Comparison of ENCODE assay signal across 8 cellular contexts in the genomic region with DNA sequence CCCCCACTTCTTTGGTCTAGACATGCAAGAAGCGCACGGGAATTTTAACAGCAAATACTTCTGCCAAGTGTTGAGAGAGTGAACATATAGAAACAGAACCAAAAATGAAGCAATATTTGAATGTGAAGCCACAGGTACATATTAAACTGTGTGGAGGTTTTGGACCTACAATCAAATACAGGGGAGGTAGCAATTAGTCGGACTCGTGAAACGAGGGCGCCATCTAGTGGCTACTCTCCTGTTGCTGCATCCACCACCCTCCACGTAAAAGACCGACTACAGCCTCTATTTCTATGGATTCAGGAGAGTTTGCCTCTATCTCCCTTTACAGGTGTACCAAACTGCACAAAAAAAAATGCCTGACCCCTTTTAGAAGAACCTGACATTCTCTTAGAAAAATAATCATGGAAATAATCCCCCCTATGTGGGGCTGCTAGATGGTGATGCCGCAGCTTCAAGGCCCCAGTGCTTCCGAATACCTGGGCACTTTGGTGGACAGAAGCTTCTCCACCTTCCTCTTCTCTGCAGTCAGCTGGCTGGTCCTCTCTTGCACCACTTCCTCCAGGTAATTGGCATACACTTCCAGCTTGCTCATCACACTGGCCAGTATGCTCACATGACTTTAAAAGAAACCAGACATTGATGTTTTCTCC. TPM values are rescaled to one million over a fixed set of nuclear protein-coding genes. Genes with fewer than 3 reads are reported as not detected.
DNase-seq lines count a peak whose midpoint lies in the region; ATAC-seq and TF ChIP-seq lines count a peak whose summit lies in the region.

No MANE protein-coding gene starts in this region.

- DNase-seq in GM10248 (ENCODE audit: extremely low spot score): peak; percentile 72
- peak; percentile 60 for DNase-seq in HFFc6
- DNase-seq in NCI-H128 (lab: John Stamatoyannopoulos, UW; ENCODE audit: unreplicated experiment): peak; percentile 10
- DNase-seq in MCF 10A (ENCODE audit: unreplicated experiment): peak; percentile 83
- DNase-seq in inferior parietal cortex (ENCODE audit: extremely low spot score): peak; percentile 84
- DNase-seq in stimulated activated CD4-positive, alpha-beta T cell treated with anti-CD3 and anti-CD28 coated beads, Interleukin-15, amount 100 ng/mL, for 48 hours (ENCODE audit: low read depth in 2 of 2): peak; percentile 58 to 70

- peak; percentile 81 for TF ChIP-seq CTCF in GM10248 (IDR thresholded peaks at IDR 0.05; ENCODE audit: control extremely low read depth, extremely low read depth, low read depth, missing control alignments)
- peak; percentile 98 for TF ChIP-seq CTCF in HFFc6 (IDR thresholded peaks at IDR 0.05)
- peak; percentile 89 for TF ChIP-seq CTCF in VCaP (conservative IDR thresholded peaks at IDR 0.05)
- peak; percentile 87 for TF ChIP-seq CTCF in MCF 10A (IDR thresholded peaks at IDR 0.05; ENCODE audit: unreplicated experiment)

- no peak overlapping the region for H3K27ac ChIP-seq in VCaP

- no peak for ATAC-seq in GM18517 (IDR thresholded peaks at IDR 0.05; ENCODE audit: unreplicated experiment)

- BruUV-seq in MCF 10A (replicated peaks; lab: Mats Ljungman, UMichigan): no TSS peak

- CTCF ChIA-PET in GM10248 (lab: Yijun Ruan, JAX): interaction anchor here (0.6 to 12.1 kb wide), 20 partner anchors 8 to 215 kb away, joined by 3 to 113 read pairs (median 4); no protein-coding TSS in a partner anchor
- CTCF ChIA-PET in MCF 10A (lab: Yijun Ruan, JAX): interaction anchor here (0.5 to 3.9 kb wide), 48 partner anchors 9 to 1436 kb away, joined by 3 to 68 read pairs (median 4); a partner anchor contains a TSS

- H3K9me3 Mint-ChIP-seq in HFFc6 (no peaks in the 10 kb centered on the region), MCF 10A (ENCODE audit: unreplicated experiment) (no peaks in the 10 kb centered on the region)

- H3K27me3 Mint-ChIP-seq in HFFc6 (ENCODE audit: insufficient read depth) (peaks cover 18% of the 10 kb centered on the region), MCF 10A (ENCODE audit: insufficient read depth, unreplicated experiment) (no peaks in the 10 kb centered on the region)

- intact Hi-C loops in MCF 10A (cut with micrococcal nuclease): loop anchor here (1.0 to 10.0 kb wide), 7 partner anchors 120 to 1240 kb away; a partner anchor contains a TSS

- H3K27ac Mint-ChIP-seq in HFFc6 (no peak overlapping the region), MCF 10A (ENCODE audit: low read depth, unreplicated experiment) (no peak overlapping the region)

- H3K4me3 Mint-ChIP-seq in HFFc6 (no peak overlapping the region), MCF 10A (ENCODE audit: unreplicated experiment) (no peak overlapping the region)

- H3K36me3 Mint-ChIP-seq in HFFc6 (ENCODE audit: low read depth): no peaks in the 10 kb centered on the region
- no peaks in the 10 kb centered on the region for H3K36me3 Mint-ChIP-seq in MCF 10A (ENCODE audit: insufficient read depth, unreplicated experiment)

- H3K4me1 Mint-ChIP-seq in HFFc6 (ENCODE audit: low read depth): peaks cover 22% of the 10 kb centered on the region
- no peaks in the 10 kb centered on the region for H3K4me1 Mint-ChIP-seq in MCF 10A (ENCODE audit: insufficient read depth, unreplicated experiment)

- POLR2A ChIA-PET in GM10248 (lab: Yijun Ruan, JAX): no interaction called here
- POLR2A ChIA-PET in MCF 10A (lab: Yijun Ruan, JAX): interaction anchor here (0.6 to 2.1 kb wide), 2 partner anchors 13 to 131 kb away, joined by 3 to 8 read pairs; a partner anchor contains a TSS

RNA-seq across cellular contexts. Expression of a gene that starts 31.7 kb away (rescaled TPM):
- total RNA-seq in HFFc6 (2021; fragmentation: NEBNext Ultra II Directional; extraction: Animal tissue kit (Norgen Biotek cat#: 25700)): not detected
- total RNA-seq in MCF 10A (2022): not detected in 2 replicates

RNA-seq across cellular contexts. Expression of a gene that starts 59.0 kb away (rescaled TPM):
- total RNA-seq in HFFc6 (2021; fragmentation: NEBNext Ultra II Directional; extraction: Animal tissue kit (Norgen Biotek cat#: 25700)): 1 to 10 TPM in 4 of 6 experiments, under 1 TPM in 2; 0.59 to 5.5 (median 4.9) TPM
- total RNA-seq in MCF 10A (2022): 0.12 and 0.68 TPM in 2 replicates

Comparison
In these comparisons a context has a peak if more than half of its experiments do, and no peak if none do; other contexts are left out.
1. DNase-seq: peak in every context shown above with its lines; median percentile 84 in inferior parietal cortex; 83 in MCF 10A; 72 in GM10248; 64 in stimulated activated CD4-positive, alpha-beta T cell treated with anti-CD3 and anti-CD28 coated beads, Interleukin-15, amount 100 ng/mL, for 48 hours; 60 in HFFc6; 10 in NCI-H128.